ENCODE assay signal across 8 cellular contexts in the genomic region with DNA sequence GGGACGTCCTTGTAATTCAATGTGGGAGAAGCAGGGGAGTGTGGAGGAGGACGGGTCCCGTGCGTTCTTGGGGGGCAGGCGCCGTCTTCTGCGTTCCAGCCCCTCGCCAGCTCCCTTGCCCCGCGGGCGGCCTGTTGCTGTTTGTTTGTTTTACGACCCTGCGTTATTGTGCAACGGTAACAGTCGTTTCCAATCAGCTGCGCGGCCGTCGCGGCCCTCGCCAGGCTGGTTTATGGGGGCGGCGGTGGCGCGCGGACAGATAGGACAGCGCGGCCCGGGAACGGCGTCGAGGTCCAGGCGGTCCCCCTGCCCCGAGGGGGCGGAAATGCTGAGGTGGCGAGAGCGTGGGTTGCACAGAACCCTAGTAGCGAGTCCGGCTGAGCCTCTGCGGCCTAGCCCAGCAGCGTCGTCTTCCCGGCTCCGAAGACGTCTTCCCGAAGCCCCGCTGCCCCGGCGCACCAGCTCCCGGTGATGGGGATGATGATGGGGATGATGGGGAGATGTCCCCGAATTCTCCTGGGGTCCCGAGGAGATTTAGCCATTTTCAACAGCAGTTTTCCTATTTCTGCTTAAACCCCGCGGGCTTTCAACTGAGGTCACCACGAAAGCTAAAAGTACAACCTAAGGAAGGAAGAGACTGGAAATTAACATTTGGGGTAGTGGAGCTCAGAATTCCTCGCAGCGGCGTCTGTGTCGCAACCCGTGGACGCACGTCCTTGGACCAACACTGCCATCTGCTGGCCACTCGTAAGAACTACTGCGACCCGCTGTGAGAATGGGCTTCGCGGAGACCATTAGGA. TPM values are rescaled to one million over a fixed set of nuclear protein-coding genes. Genes with fewer than 3 reads are reported as not detected.
A peak's percentile ranks its signal among the peaks of the same experiment; 100 is the strongest.
DNase-seq lines count a peak whose midpoint lies in the region; ATAC-seq, FAIRE-seq and TF ChIP-seq lines count a peak whose summit lies in the region.

No MANE protein-coding gene starts in this region.

- ATAC-seq in HG03045 (IDR thresholded peaks at IDR 0.05; ENCODE audit: unreplicated experiment) (peak; percentile 44), HepG2 (peak; percentile 59)

- TF ChIP-seq RAD21 in HepG2 (CRISPR knock-in tag; IDR thresholded peaks at IDR 0.05), result peak; percentile 79

- H3K4me2 ChIP-seq in HepG2 (ENCODE audit: low read depth, low read length), result peak overlapping the region; percentile 87

- peak; percentile 77 for FAIRE-seq in HepG2 (lab: Jason Lieb, UNC)

- POLR2A ChIA-PET in HepG2 (lab: Yijun Ruan, JAX), result no interaction called here

- TF ChIP-seq EP300 in HepG2 (IDR thresholded peaks at IDR 0.05; ENCODE audit: low read depth in 2 of 2, low read length in 2 of 2) (no peak), HepG2 (CRISPR knock-in tag; IDR thresholded peaks at IDR 0.05; ENCODE audit: borderline replicate concordance) (no peak)

- WGBS in HepG2 (ENCODE audit: low lambda C conversion rate), result 21% methylated on average over 56 of the region's 67 CpGs

- DNase-seq in SIG-M5 treated with dmso at 0.1 percent for 504 hours (lab: John Stamatoyannopoulos, UW; ENCODE audit: unreplicated experiment), result peak; percentile 73
- no peak for DNase-seq in SIG-M5 (lab: John Stamatoyannopoulos, UW)
- DNase-seq in NCI-H226, result peak; percentile 55
- peak; percentile 76 for DNase-seq in activated CD4-positive, alpha-beta T cell treated with anti-CD3 and anti-CD28 coated beads for 48 hours
- DNase-seq in dermis blood vessel endothelial cell, result peak; percentile 90
- peak; percentile 52 for DNase-seq in HepG2 (ENCODE audit: low spot score)
- peak; percentile 63 to 72 for DNase-seq in stimulated activated CD4-positive, alpha-beta T cell treated with anti-CD3 and anti-CD28 coated beads, Interleukin-2, amount 100 ng/mL, for 48 hours

- peak overlapping the region in 2 of 3 experiments; percentile 34 to 75; a peak in 4 of 6 replicates for H3K4me3 ChIP-seq in HepG2 (replicated peaks in 1 of 3; ENCODE audit: insufficient read depth in 1 of 3, low read depth in 2 of 3, low read length in 3 of 3)

- intact Hi-C loops in HepG2 (cut with micrococcal nuclease; ENCODE audit: unreplicated experiment), result loop anchor here (1.0 to 10.0 kb wide), 7 partner anchors 326 to 1999 kb away; no protein-coding TSS in a partner anchor

- no peaks in the 10 kb centered on the region for H3K79me2 ChIP-seq in HepG2 (ENCODE audit: insufficient read depth, low read length)

- CTCF ChIA-PET in HepG2 (lab: Yijun Ruan, JAX; ENCODE audit: low intra/inter-chr PET ratio, low total read pairs), result interaction anchor here (1.5 to 3.3 kb wide), 8 partner anchors 16 to 1999 kb away, joined by 5 to 22 read pairs (median 13); no protein-coding TSS in a partner anchor

- in situ Hi-C loops in HepG2 (cut with HindIII; ENCODE audit: extremely low pct_ligation_motif_present, low pct_unique_long_range_greater_than_20kb), result loop anchor here (25.0 kb wide), 3 partner anchors 747 to 1047 kb away; no protein-coding TSS in a partner anchor

- H3K9ac ChIP-seq in HepG2 (ENCODE audit: insufficient read depth, low read depth, low read length), result no peak overlapping the region

- H3K4me1 ChIP-seq in HepG2 (ENCODE audit: insufficient read depth, low read length), result peaks cover 27% of the 10 kb centered on the region; the same call in 1 of the 2 replicates

- H3K27me3 ChIP-seq in HepG2 (ENCODE audit: control insufficient read depth in 1 of 2, insufficient read depth in 2 of 2, low read length in 2 of 2), result peaks cover 14 to 39% of the 10 kb centered on the region in 2 experiments

- peak; percentile 86 for TF ChIP-seq CTCF in HepG2 (CRISPR knock-in tag; IDR thresholded peaks at IDR 0.05)

- H3K36me3 ChIP-seq in HepG2 (replicated peaks in 1 of 2; ENCODE audit: control insufficient read depth in 1 of 2, insufficient read depth in 2 of 2, low read length in 2 of 2), result no peaks in the 10 kb centered on the region

- no peaks in the 10 kb centered on the region for H3K9me3 ChIP-seq in HepG2 (ENCODE audit: low read length)

- H3K27ac ChIP-seq in HepG2 (ENCODE audit: extremely low read length, insufficient read depth, low read length), result no peak overlapping the region

- no TSS peak for BruUV-seq in HepG2 (replicated peaks; lab: Mats Ljungman, UMichigan)

- no peak overlapping the region for H2AFZ ChIP-seq in HepG2 (ENCODE audit: low read length)

- no peaks in the 10 kb centered on the region for H4K20me1 ChIP-seq in HepG2 (ENCODE audit: insufficient read depth, low read length)

- TF ChIP-seq POLR2A in HepG2 (IDR thresholded peaks at IDR 0.05; ENCODE audit: insufficient read depth in 1 of 2, low read depth in 2 of 2, low read length in 2 of 2), result no peak

TF ChIP-seq in HepG2, 621 proteins besides CTCF, POLR2A, EP300 and RAD21 (continues in another document):
- TF ChIP-seq AGO1 (IDR thresholded peaks at IDR 0.05; ENCODE audit: low read depth, low read length, poor library complexity, severe bottlenecking) (peak; percentile 12), DR1 (CRISPR knock-in tag; IDR thresholded peaks at IDR 0.05) (no peak), KLF16 (CRISPR knock-in tag; IDR thresholded peaks at IDR 0.05) (peak in 1 of 2 experiments; percentile 36; a peak in 1 of 4 replicates), CEBPB (IDR thresholded peaks at IDR 0.05; ENCODE audit: borderline replicate concordance, low read depth, low read length) (peak; percentile 96), NFKBIZ (CRISPR knock-in tag; IDR thresholded peaks at IDR 0.05) (peak; percentile 35; the same call in 1 of the 2 replicates), SMC3 (IDR thresholded peaks at IDR 0.05; ENCODE audit: low read length) (peak; percentile 79), MAFK (conservative IDR thresholded peaks at IDR 0.05 in 1 of 2, IDR thresholded peaks at IDR 0.05 in 1 of 2; ENCODE audit: low read length in 2 of 2) (0 out of 4 replicates have a peak, but pooled peaks of 1 of the 2 experiments have one; percentile 7), FOXA3 (CRISPR knock-in tag; IDR thresholded peaks at IDR 0.05) (0 out of 2 replicates have a peak, but pooled peaks have one; percentile 6), KLF9 (CRISPR knock-in tag; IDR thresholded peaks at IDR 0.05; ENCODE audit: low read depth) (no peak)
- TF ChIP-seq, protein P1, sequence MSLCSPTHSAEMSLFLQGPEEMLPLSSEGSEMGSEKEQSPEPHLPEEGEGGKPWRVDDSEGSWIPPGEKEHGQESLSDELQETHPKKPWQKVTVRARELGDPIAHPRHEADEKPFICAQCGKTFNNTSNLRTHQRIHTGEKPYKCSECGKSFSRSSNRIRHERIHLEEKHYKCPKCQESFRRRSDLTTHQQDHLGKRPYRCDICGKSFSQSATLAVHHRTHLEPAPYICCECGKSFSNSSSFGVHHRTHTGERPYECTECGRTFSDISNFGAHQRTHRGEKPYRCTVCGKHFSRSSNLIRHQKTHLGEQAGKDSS (CRISPR knock-in tag; IDR thresholded peaks at IDR 0.05; ENCODE audit: borderline replicate concordance, low read depth), result 0 out of 2 replicates have a peak, but pooled peaks have one; percentile 4
- TF ChIP-seq, protein P2, sequence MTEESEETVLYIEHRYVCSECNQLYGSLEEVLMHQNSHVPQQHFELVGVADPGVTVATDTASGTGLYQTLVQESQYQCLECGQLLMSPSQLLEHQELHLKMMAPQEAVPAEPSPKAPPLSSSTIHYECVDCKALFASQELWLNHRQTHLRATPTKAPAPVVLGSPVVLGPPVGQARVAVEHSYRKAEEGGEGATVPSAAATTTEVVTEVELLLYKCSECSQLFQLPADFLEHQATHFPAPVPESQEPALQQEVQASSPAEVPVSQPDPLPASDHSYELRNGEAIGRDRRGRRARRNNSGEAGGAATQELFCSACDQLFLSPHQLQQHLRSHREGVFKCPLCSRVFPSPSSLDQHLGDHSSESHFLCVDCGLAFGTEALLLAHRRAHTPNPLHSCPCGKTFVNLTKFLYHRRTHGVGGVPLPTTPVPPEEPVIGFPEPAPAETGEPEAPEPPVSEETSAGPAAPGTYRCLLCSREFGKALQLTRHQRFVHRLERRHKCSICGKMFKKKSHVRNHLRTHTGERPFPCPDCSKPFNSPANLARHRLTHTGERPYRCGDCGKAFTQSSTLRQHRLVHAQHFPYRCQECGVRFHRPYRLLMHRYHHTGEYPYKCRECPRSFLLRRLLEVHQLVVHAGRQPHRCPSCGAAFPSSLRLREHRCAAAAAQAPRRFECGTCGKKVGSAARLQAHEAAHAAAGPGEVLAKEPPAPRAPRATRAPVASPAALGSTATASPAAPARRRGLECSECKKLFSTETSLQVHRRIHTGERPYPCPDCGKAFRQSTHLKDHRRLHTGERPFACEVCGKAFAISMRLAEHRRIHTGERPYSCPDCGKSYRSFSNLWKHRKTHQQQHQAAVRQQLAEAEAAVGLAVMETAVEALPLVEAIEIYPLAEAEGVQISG (CRISPR knock-in tag; IDR thresholded peaks at IDR 0.05), result peak; percentile 24; the same call in 1 of the 2 replicates

RNA-seq across cellular contexts. Expression of gene PDGFRA, which starts 4.8 kb away (rescaled TPM):
- 0.65 and 1.5 TPM in 2 replicates for total RNA-seq in dermis blood vessel endothelial cell
- 0.04 TPM in 1 of 2 replicates, not detected in the other for total RNA-seq in HepG2 (2016; rRNA removed; fragmentation: Illumina TruSeq; extraction: Trizol)
- not detected in 2 replicates for total RNA-seq in HepG2 (2016; cell fraction: cytosol; rRNA removed; fragmentation: Illumina TruSeq; extraction: Trizol; ENCODE audit: low read depth)
- total RNA-seq in HepG2 (2016; cell fraction: insoluble cytoplasmic fraction; rRNA removed; fragmentation: Illumina TruSeq; extraction: Trizol), result 0.02 TPM in 1 of 2 replicates, not detected in the other
- not detected in 2 replicates for total RNA-seq in HepG2 (2016; cell fraction: membrane; rRNA removed; fragmentation: Illumina TruSeq; extraction: Trizol)
- total RNA-seq in HepG2 (2016; cell fraction: nucleus; rRNA removed; fragmentation: Illumina TruSeq; extraction: Trizol), result not detected in 2 replicates
- polyA plus RNA-seq in HepG2 (2011; rRNA removed), result 0.03 TPM in 1 of 2 replicates, not detected in the other
- 0.01 TPM in 1 of 2 replicates, not detected in the other for polyA plus RNA-seq in HepG2 (2011; cell fraction: cytosol; rRNA removed)
- 0.03 TPM in 1 of 2 replicates, not detected in the other for polyA plus RNA-seq in HepG2 (2011; cell fraction: nucleus; rRNA removed)
- not detected in 2 replicates for polyA plus RNA-seq in HepG2 (2012)
- not detected in 2 replicates for polyA plus RNA-seq in HepG2 (2016; cell fraction: cytosol; fragmentation: Illumina TruSeq; extraction: Trizol; ENCODE audit: low read depth)
- polyA plus RNA-seq in HepG2 (2016; cell fraction: insoluble cytoplasmic fraction; fragmentation: Illumina TruSeq; extraction: Trizol; ENCODE audit: low read depth), result not detected in 2 replicates
- polyA plus RNA-seq in HepG2 (2016; cell fraction: membrane; fragmentation: Illumina TruSeq; extraction: Trizol; ENCODE audit: low read depth), result not detected in 2 replicates
- not detected in 2 replicates for polyA plus RNA-seq in HepG2 (2016; cell fraction: nucleus; fragmentation: Illumina TruSeq; extraction: Trizol; ENCODE audit: insufficient read depth, low read depth)
- 0.26 TPM in 1 of 2 replicates, not detected in the other for polyA minus RNA-seq in HepG2 (2011; rRNA and poly(A)+ RNA removed; ENCODE audit: low replicate concordance)
- not detected in 2 replicates for polyA minus RNA-seq in HepG2 (2011; cell fraction: cytosol; rRNA and poly(A)+ RNA removed)
- not detected in 2 replicates for polyA minus RNA-seq in HepG2 (2011; cell fraction: nucleus; rRNA and poly(A)+ RNA removed)
